12 cellular contexts compared by ENCODE assay signal in the genomic region with DNA sequence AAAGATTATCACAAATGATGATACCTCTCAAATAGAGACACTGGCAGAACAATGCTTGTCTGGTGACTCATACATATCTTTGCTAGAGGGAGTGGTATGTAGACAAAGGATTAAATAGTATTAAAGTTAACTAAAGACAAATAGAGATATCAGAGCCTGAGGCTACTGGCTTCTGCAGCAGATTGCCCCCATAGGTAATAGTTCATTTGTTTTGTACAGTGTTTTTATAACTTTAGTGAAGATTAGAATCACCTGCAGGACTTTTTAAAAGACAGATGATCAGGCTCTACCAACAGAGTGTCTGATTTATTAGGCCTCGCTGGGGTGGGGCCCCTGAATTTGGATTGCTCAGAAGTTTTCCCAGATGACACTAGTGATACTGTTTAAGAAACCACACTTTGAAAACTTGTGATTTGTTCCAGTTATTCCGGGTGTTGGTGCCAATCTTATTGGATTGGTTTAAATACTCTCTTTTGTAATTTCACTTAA.
DNase-seq lines count a peak whose midpoint lies in the region; ATAC-seq and TF ChIP-seq lines count a peak whose summit lies in the region.
"Had no signal": no experiment of that assay in that cellular context is flagged by ENCODE, and none has a peak within 500 bp of the region (broad histone marks: within the 10 kb centered on the region; RNA-seq: fewer than 3 reads in every experiment).

No MANE protein-coding gene starts in this region.

- DNase-seq in DMS53 (lab: John Stamatoyannopoulos, UW) (peak; percentile 57), MG63 (peak; percentile 64), dedifferentiated amniotic fluid mesenchymal stem cell (ENCODE audit: extremely low spot score) (peak; percentile 32), mucosa of descending colon (no peak), NCI-H2029 (lab: John Stamatoyannopoulos, UW) (no peak), DMS153 treated with DMSO at 0.1 percent for 48 hours (lab: John Stamatoyannopoulos, UW; ENCODE audit: unreplicated experiment) (no peak)
- DNase-seq in stimulated activated CD4-positive, alpha-beta T cell treated with anti-CD3 and anti-CD28 coated beads, Interleukin-4, amount 100 ng/mL, for 1 hour, result no peak
- DNase-seq: left ventricle myocardium inferior, NCI-H524 treated with DMSO at 0.1 percent for 48 hours had no signal

- H3K9me3 ChIP-seq in MG63 (peaks cover 12% of the 10 kb centered on the region), mucosa of descending colon (no peaks in the 10 kb centered on the region)
- H3K9me3 ChIP-seq: left ventricle myocardium inferior, neutrophil had no signal

- H3K4me1 ChIP-seq in mucosa of descending colon (ENCODE audit: low read depth), result no peaks in the 10 kb centered on the region

- peak; percentile 40 for ATAC-seq in mucosa of descending colon
- ATAC-seq in GM21723 (IDR thresholded peaks at IDR 0.05; ENCODE audit: unreplicated experiment), result no peak
- ATAC-seq: stimulated activated memory B cell treated with anti-CD40 and anti-IgM and Interleukin-4, amounts not matched to agents 10 μg/mL and 1 μg/mL and 100 μg/mL, for 72 hours had no signal

- no peaks in the 10 kb centered on the region for H3K27me3 ChIP-seq in MG63
- H3K27me3 ChIP-seq: neutrophil had no signal

- intact Hi-C loops in mucosa of descending colon (cut with DNase I, micrococcal nuclease), result no loop called here

- H3K36me3 ChIP-seq in MG63, result peaks cover 30% of the 10 kb centered on the region
- no peaks in the 10 kb centered on the region for H3K36me3 ChIP-seq in mucosa of descending colon (ENCODE audit: low read depth)
- H3K36me3 ChIP-seq: left ventricle myocardium inferior, neutrophil had no signal

- no peak for TF ChIP-seq CTCF in mucosa of descending colon (IDR thresholded peaks at IDR 0.05)

- H3K4me3 ChIP-seq in MG63, result no peak overlapping the region
- no peak overlapping the region for H3K4me3 ChIP-seq in mucosa of descending colon
- H3K4me3 ChIP-seq: left ventricle myocardium inferior had no signal

Comparison
In these comparisons a context has a peak if more than half of its experiments do, and no peak if none do; other contexts are left out.
1. DNase-seq: peak in DMS53 (single experiment), MG63 (single experiment) and dedifferentiated amniotic fluid mesenchymal stem cell (single experiment); none in mucosa of descending colon (0 of 3), NCI-H2029 (single experiment), DMS153 treated with DMSO at 0.1 percent for 48 hours (single experiment) and stimulated activated CD4-positive, alpha-beta T cell treated with anti-CD3 and anti-CD28 coated beads, Interleukin-4, amount 100 ng/mL, for 1 hour (single experiment).